In the genomic region with DNA sequence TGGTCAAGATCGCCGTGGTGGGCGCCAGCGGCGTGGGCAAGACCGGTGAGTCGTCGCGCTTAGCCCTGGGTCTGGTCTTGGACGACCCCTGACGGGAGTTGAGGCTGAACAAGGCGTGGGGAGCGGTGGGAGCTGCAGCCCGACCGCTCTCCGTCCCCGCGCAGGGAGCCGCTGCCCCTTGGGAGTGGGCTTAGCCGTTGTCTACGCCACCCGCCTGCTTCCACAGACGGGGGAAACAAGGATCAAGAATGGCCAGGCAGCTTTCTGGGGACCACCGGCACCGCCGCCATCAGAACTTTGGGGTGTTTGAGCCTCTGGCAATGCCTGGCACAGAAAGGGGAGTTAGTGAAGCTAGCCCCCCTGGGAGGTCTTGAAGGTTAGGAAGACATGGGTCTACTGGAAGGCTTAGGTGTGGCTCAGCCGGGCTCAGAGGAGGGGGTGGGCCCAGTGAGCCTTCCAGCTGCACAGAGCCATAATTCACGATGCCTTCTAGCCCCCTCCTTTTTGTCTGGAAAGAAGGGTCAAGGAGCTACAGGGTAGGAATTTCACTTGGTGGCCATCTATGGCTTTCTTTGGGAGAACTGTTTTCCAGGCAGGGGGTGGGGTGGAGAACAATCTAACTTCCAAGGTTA, we compare ENCODE assay signal across 8 cellular contexts. TPM values are rescaled to one million over a fixed set of nuclear protein-coding genes. Genes with fewer than 3 reads are reported as not detected.
DNase-seq lines count a peak whose midpoint lies in the region; ATAC-seq and TF ChIP-seq lines count a peak whose summit lies in the region.

No MANE protein-coding gene starts in this region.

- H3K4me3 Mint-ChIP-seq in IgD-negative memory B cell (peak overlapping the region in 3 of 4 donors; percentile 71 to 89 (median 80)), chondrocyte (ENCODE audit: unreplicated experiment) (peak overlapping the region; percentile 83)

- peaks cover 5 to 10% (median 9%) of the 10 kb centered on the region in 3 donors for H3K4me1 Mint-ChIP-seq in IgD-negative memory B cell
- H3K4me1 Mint-ChIP-seq in chondrocyte (ENCODE audit: low read depth) = peaks cover 51% of the 10 kb centered on the region

- no peak overlapping the region for H3K27ac ChIP-seq in muscle layer of duodenum (ENCODE audit: low read length)

- H3K27me3 Mint-ChIP-seq in IgD-negative memory B cell = peaks cover 45% of the 10 kb centered on the region
- no peaks in the 10 kb centered on the region for H3K27me3 Mint-ChIP-seq in chondrocyte (ENCODE audit: low read depth)

- DNase-seq in AG09309 (ENCODE audit: low read depth) (no peak), chondrocyte (ENCODE audit: low spot score) (no peak), NCI-H1048 (lab: John Stamatoyannopoulos, UW) (no peak), glomerular visceral epithelial cell (ENCODE audit: extremely low spot score) (no peak)

- H3K36me3 Mint-ChIP-seq in IgD-negative memory B cell = no peaks in the 10 kb centered on the region
- H3K36me3 Mint-ChIP-seq in chondrocyte (ENCODE audit: low read depth) = peaks cover 13% of the 10 kb centered on the region

- ATAC-seq in HG03139 (IDR thresholded peaks at IDR 0.05; ENCODE audit: unreplicated experiment) (no peak), HG02759 (IDR thresholded peaks at IDR 0.05; ENCODE audit: unreplicated experiment) (no peak)

- peaks cover 5% of the 10 kb centered on the region for H3K27me3 ChIP-seq in muscle layer of duodenum (ENCODE audit: low read depth, low read length)

- H3K36me3 ChIP-seq in muscle layer of duodenum (ENCODE audit: control insufficient read depth in 1 of 2, insufficient read depth in 2 of 2, low read length in 2 of 2) = no peaks in the 10 kb centered on the region

- peaks cover 0 to 6% of the 10 kb centered on the region in 2 donors for H3K9me3 ChIP-seq in muscle layer of duodenum (ENCODE audit: control insufficient read depth in 1 of 2, low read length in 2 of 2)

- H3K27ac Mint-ChIP-seq in IgD-negative memory B cell = no peak overlapping the region
- H3K27ac Mint-ChIP-seq in chondrocyte (ENCODE audit: unreplicated experiment) = peak overlapping the region; percentile 41

- H3K4me3 ChIP-seq in AG09309 (ENCODE audit: control insufficient read depth, low read depth, low read length) = peak overlapping the region; percentile 52
- H3K4me3 ChIP-seq in muscle layer of duodenum (ENCODE audit: low read depth in 1 of 2, low read length in 2 of 2) = peak overlapping the region; percentile 37 to 86

- H3K4me1 ChIP-seq in muscle layer of duodenum (ENCODE audit: control insufficient read depth in 1 of 2, insufficient read depth in 2 of 2, low read length in 2 of 2) = peaks cover 3 to 11% of the 10 kb centered on the region in 2 donors

- H3K9me3 Mint-ChIP-seq in IgD-negative memory B cell = peaks cover 3 to 6% (median 4%) of the 10 kb centered on the region in 3 donors
- H3K9me3 Mint-ChIP-seq in chondrocyte (ENCODE audit: low read depth) = peaks cover 10% of the 10 kb centered on the region

- TF ChIP-seq CTCF in AG09309 (IDR thresholded peaks at IDR 0.05; ENCODE audit: control insufficient read depth, insufficient read depth, low read depth, low read length, missing control alignments) (no peak), chondrocyte (IDR thresholded peaks at IDR 0.05) (no peak)

RNA-seq across cellular contexts. Expression of a gene that starts 0.6 kb away (rescaled TPM):
- 0.13 TPM for polyA plus RNA-seq in IgD-negative memory B cell
- 6.5 to 30.5 TPM (median 8.1 TPM) in 3 replicates for total RNA-seq in chondrocyte
